Comparison of ENCODE assay signal across 1 cellular context in genomic region chr3:153158184-153158583, GRCh38.
TF ChIP-seq lines count a peak whose summit lies in the region.

No MANE protein-coding gene starts in this region.

TF ChIP-seq in liver, 16 proteins besides CTCF, POLR2A, EP300 and RAD21 (continued from another document):
- TF ChIP-seq SP1 (IDR thresholded peaks at IDR 0.05) (peak; percentile 37), HNF4A (conservative IDR thresholded peaks at IDR 0.05) (peak; percentile 77 to 80), EGR1 (IDR thresholded peaks at IDR 0.05; ENCODE audit: low read depth in 2 of 2) (no peak), NR2F2 (IDR thresholded peaks at IDR 0.05) (no peak)
